9 cellular contexts compared by ENCODE assay signal in genomic region chr10:72822342-72822986, GRCh38.
"Had no signal": no experiment of that assay in that cellular context is flagged by ENCODE, and none has a peak within 500 bp of the region (broad histone marks: within the 10 kb centered on the region; RNA-seq: fewer than 3 reads in every experiment).

No MANE protein-coding gene starts in this region.

- DNase-seq: H7, IMR-90, KBM-7 had no signal

- H3K27ac ChIP-seq: HL-60, KMS-11 had no signal

- H3K9ac ChIP-seq: KMS-11 had no signal

- H3K4me3 Mint-ChIP-seq: GM23338 had no signal

- H3K4me1 ChIP-seq: HAP-1 had no signal

- H3K27ac Mint-ChIP-seq: GM23338 had no signal

- ATAC-seq: GM23338, HCT116 had no signal

- H3K36me3 ChIP-seq: HAP-1 had no signal

- H2AFZ ChIP-seq: GM23338 had no signal

- FAIRE-seq: H1 had no signal

- H3K4me2 ChIP-seq: GM23338, KMS-11 had no signal

- H3K4me3 ChIP-seq: GM23338, HAP-1 had no signal

- H3K9me3 ChIP-seq: HAP-1 had no signal
